ENCODE assay signal across 1 cellular context in genomic region chr20:3157817-3158216, GRCh38.
TF ChIP-seq lines count a peak whose summit lies in the region.

No MANE protein-coding gene starts in this region.

TF ChIP-seq in WTC11, 78 proteins besides CTCF, POLR2A, EP300 and RAD21 (continued from another document):
- TF ChIP-seq ZNF425 (CRISPR knock-in tag; conservative IDR thresholded peaks at IDR 0.05) = no peak
- TF ChIP-seq CREB1 (CRISPR knock-in tag; IDR thresholded peaks at IDR 0.05) = no peak
TF ChIP-seq in WTC11: peak in this region for 0.
